Comparison of ENCODE assay signal across 1 cellular context in the genomic region with DNA sequence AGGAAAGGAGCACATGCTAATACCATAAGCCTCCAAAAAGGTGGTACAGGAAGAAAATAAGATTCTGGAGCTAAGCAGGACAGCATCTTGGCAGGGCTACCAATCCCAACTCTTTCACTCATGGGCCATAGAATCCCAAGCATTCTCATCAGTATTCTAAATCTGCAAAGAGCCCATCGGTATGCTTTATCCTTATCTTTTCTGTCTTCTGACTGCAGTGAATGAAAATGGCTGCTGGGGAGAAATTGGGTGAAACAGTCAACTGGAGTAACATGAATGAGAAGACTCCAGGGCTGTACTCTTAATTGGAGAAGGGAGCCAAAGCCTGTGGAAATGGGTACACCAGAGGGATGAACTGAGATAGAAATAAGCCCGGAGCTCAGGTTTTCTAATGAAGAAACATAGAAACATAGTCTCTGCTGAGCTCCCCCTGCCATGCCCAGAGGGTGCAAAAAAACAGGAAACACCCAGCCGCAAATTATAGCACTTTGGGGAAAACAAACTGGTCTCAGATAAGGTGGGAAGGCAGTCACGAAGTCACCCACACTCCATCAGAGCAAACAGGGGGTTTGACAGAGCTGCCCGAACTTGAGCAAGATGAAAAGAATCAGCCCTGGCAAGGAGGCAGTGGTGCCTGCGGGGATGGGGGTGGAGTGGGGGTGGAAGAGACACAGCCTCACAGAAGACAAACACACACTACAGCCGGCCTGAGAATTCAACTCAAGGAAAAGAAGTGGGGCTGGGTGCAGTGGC.
TF ChIP-seq lines count a peak whose summit lies in the region.

No MANE protein-coding gene starts in this region.

TF ChIP-seq in HEK293, 187 proteins besides CTCF, POLR2A, EP300 and RAD21 (continued from another document):
- TF ChIP-seq ZNF157 (tag by site-specific recombination; IDR thresholded peaks at IDR 0.05) (no peak), ZNF843 (tag by site-specific recombination; IDR thresholded peaks at IDR 0.05) (no peak), SP2 (tag by site-specific recombination; IDR thresholded peaks at IDR 0.05) (no peak), ZNF138 (tag by site-specific recombination; IDR thresholded peaks at IDR 0.05; ENCODE audit: borderline replicate concordance) (no peak), PRDM1 (tag by site-specific recombination; IDR thresholded peaks at IDR 0.05) (no peak), ZFHX2 (tag by site-specific recombination; conservative IDR thresholded peaks at IDR 0.05) (peak; percentile 76)
TF ChIP-seq in HEK293: peak in this region for 2.
